ENCODE assay signal across 12 cellular contexts in the genomic region with DNA sequence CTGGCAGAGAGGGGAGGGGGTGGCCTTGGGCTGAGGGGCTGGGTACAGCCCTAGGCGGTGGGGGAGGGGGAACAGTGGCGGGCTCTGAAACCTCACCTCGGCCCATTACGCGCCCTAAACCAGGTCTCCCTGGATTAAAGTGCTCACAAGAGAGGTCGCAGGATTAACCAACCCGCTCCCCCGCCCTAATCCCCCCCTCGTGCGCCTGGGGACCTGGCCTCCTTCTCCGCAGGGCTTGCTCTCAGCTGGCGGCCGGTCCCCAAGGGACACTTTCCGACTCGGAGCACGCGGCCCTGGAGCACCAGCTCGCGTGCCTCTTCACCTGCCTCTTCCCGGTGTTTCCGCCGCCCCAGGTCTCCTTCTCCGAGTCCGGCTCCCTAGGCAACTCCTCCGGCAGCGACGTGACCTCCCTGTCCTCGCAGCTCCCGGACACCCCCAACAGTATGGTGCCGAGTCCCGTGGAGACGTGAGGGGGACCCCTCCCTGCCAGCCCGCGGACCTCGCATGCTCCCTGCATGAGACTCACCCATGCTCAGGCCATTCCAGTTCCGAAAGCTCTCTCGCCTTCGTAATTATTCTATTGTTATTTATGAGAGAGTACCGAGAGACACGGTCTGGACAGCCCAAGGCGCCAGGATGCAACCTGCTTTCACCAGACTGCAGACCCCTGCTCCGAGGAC. TPM values are rescaled to one million over a fixed set of nuclear protein-coding genes. Genes with fewer than 3 reads are reported as not detected.
DNase-seq lines count a peak whose midpoint lies in the region; ATAC-seq and TF ChIP-seq lines count a peak whose summit lies in the region.
"Had no signal": no experiment of that assay in that cellular context is flagged by ENCODE, and none has a peak within 500 bp of the region (broad histone marks: within the 10 kb centered on the region; RNA-seq: fewer than 3 reads in every experiment).

No MANE protein-coding gene starts in this region.

- no peak for TF ChIP-seq EP300 in transverse colon (IDR thresholded peaks at IDR 0.05; ENCODE audit: low read depth)

- peak overlapping the region; percentile 50 for H3K4me3 ChIP-seq in lower lobe of right lung
- H3K4me3 ChIP-seq in transverse colon, result peak overlapping the region in 3 of 4 donors; percentile 20 to 56 (median 28)

- no peak for TF ChIP-seq CTCF in lower lobe of right lung (IDR thresholded peaks at IDR 0.05)
- no peak for TF ChIP-seq CTCF in transverse colon (IDR thresholded peaks at IDR 0.05)

- no peaks in the 10 kb centered on the region for H3K9me3 Mint-ChIP-seq in activated naive CD4-positive, alpha-beta T cell treated with anti-CD3 and anti-CD28 coated beads for 36 hours
- no peaks in the 10 kb centered on the region for H3K9me3 Mint-ChIP-seq in activated T-helper 2 cell treated with anti-CD3 and anti-CD28 coated beads, Interferon-gamma antibody, Interleukin-2, Interleukin-4, amounts not matched to agents 10 μg/mL and 5 μg/mL and 100 μg/mL, durations not matched to agents 14 hours and 24 hours and 36 hours

- intact Hi-C loops in activated naive CD4-positive, alpha-beta T cell treated with anti-CD3 and anti-CD28 coated beads for 36 hours (cut with micrococcal nuclease), result loop anchor here (5.0 kb wide), 1 partner anchor 49 kb away; no protein-coding TSS in a partner anchor
- intact Hi-C loops in activated T-helper 2 cell treated with anti-CD3 and anti-CD28 coated beads, Interferon-gamma antibody, Interleukin-2, Interleukin-4, amounts not matched to agents 10 μg/mL and 5 μg/mL and 100 μg/mL, durations not matched to agents 14 hours and 24 hours and 36 hours (cut with micrococcal nuclease), result loop anchor here (5.0 kb wide), 1 partner anchor 284 kb away; the partner anchor contains the start of gene TMEM266
- intact Hi-C loops in lower lobe of right lung (cut with DNase I), result no loop called here
- intact Hi-C loops in transverse colon (cut with DNase I; ENCODE audit: low total_unique reads), result loop anchor here (2.0 kb wide), 1 partner anchor 55 kb away; no protein-coding TSS in a partner anchor

- peaks cover 73% of the 10 kb centered on the region for H3K4me1 ChIP-seq in lower lobe of right lung
- peaks cover 3 to 81% (median 66%) of the 10 kb centered on the region in 4 donors for H3K4me1 ChIP-seq in transverse colon
- H3K4me1 ChIP-seq: parathyroid adenoma had no signal

- no peaks in the 10 kb centered on the region for H3K36me3 ChIP-seq in lower lobe of right lung
- no peaks in the 10 kb centered on the region for H3K36me3 ChIP-seq in transverse colon

- peaks cover 76% of the 10 kb centered on the region for H3K27me3 Mint-ChIP-seq in activated naive CD4-positive, alpha-beta T cell treated with anti-CD3 and anti-CD28 coated beads for 36 hours (ENCODE audit: low read depth)
- peaks cover 78% of the 10 kb centered on the region for H3K27me3 Mint-ChIP-seq in activated T-helper 2 cell treated with anti-CD3 and anti-CD28 coated beads, Interferon-gamma antibody, Interleukin-2, Interleukin-4, amounts not matched to agents 10 μg/mL and 5 μg/mL and 100 μg/mL, durations not matched to agents 14 hours and 24 hours and 36 hours (ENCODE audit: low read depth)

- no peak for DNase-seq in activated naive CD4-positive, alpha-beta T cell treated with anti-CD3 and anti-CD28 coated beads for 36 hours
- DNase-seq in activated naive CD4-positive, alpha-beta T cell treated with Interleukin-2 at 50 U/mL for 16 hours, result no peak
- DNase-seq in activated T-helper 2 cell treated with anti-CD3 and anti-CD28 coated beads, Interferon-gamma antibody, Interleukin-2, Interleukin-4, amounts not matched to agents 10 μg/mL and 5 μg/mL and 100 μg/mL, durations not matched to agents 14 hours and 24 hours and 36 hours (ENCODE audit: low spot score), result no peak
- DNase-seq in lower lobe of right lung (no peak), transverse colon (peak; percentile 43), 8988T (no peak), inferior parietal cortex (ENCODE audit: extremely low spot score) (no peak)
- DNase-seq: Karpas-422 had no signal

- ATAC-seq in lower lobe of right lung (peak; percentile 25), GM21576 (IDR thresholded peaks at IDR 0.05; ENCODE audit: unreplicated experiment) (no peak)

- H3K27ac ChIP-seq in lower lobe of right lung (no peak overlapping the region), transverse colon (no peak overlapping the region)
- H3K27ac ChIP-seq: parathyroid adenoma, VCaP had no signal

- H3K4me3 Mint-ChIP-seq in activated naive CD4-positive, alpha-beta T cell treated with anti-CD3 and anti-CD28 coated beads for 36 hours, result peak overlapping the region; percentile 51
- peak overlapping the region; percentile 38 for H3K4me3 Mint-ChIP-seq in activated T-helper 2 cell treated with anti-CD3 and anti-CD28 coated beads, Interferon-gamma antibody, Interleukin-2, Interleukin-4, amounts not matched to agents 10 μg/mL and 5 μg/mL and 100 μg/mL, durations not matched to agents 14 hours and 24 hours and 36 hours (ENCODE audit: low read depth)

- H3K27me3 ChIP-seq in lower lobe of right lung (ENCODE audit: low read depth), result peaks cover 100% of the 10 kb centered on the region
- peaks cover 99% of the 10 kb centered on the region for H3K27me3 ChIP-seq in transverse colon

- peaks cover 1% of the 10 kb centered on the region for H3K36me3 Mint-ChIP-seq in activated naive CD4-positive, alpha-beta T cell treated with anti-CD3 and anti-CD28 coated beads for 36 hours (ENCODE audit: low read depth)
- H3K36me3 Mint-ChIP-seq in activated T-helper 2 cell treated with anti-CD3 and anti-CD28 coated beads, Interferon-gamma antibody, Interleukin-2, Interleukin-4, amounts not matched to agents 10 μg/mL and 5 μg/mL and 100 μg/mL, durations not matched to agents 14 hours and 24 hours and 36 hours (ENCODE audit: low read depth), result peaks cover 24% of the 10 kb centered on the region

- WGBS in transverse colon (ENCODE audit: low coverage in 1 of 2), 2 donors, result 30 to 34% methylated on average over 7 to 42 of the region's 42 CpGs

- TF ChIP-seq POLR2A in transverse colon (IDR thresholded peaks at IDR 0.05), result no peak

- H3K9me3 ChIP-seq in lower lobe of right lung (no peaks in the 10 kb centered on the region), transverse colon (no peaks in the 10 kb centered on the region)

- CTCF ChIA-PET in activated naive CD4-positive, alpha-beta T cell treated with anti-CD3 and anti-CD28 coated beads for 36 hours (lab: Charles Lee), result interaction anchor here (0.9 kb wide), 2 partner anchors 151 to 446 kb away, joined by 3 read pairs; no protein-coding TSS in a partner anchor

- H3K4me1 Mint-ChIP-seq in activated naive CD4-positive, alpha-beta T cell treated with anti-CD3 and anti-CD28 coated beads for 36 hours (ENCODE audit: low read depth), result peaks cover 48% of the 10 kb centered on the region
- H3K4me1 Mint-ChIP-seq in activated T-helper 2 cell treated with anti-CD3 and anti-CD28 coated beads, Interferon-gamma antibody, Interleukin-2, Interleukin-4, amounts not matched to agents 10 μg/mL and 5 μg/mL and 100 μg/mL, durations not matched to agents 14 hours and 24 hours and 36 hours (ENCODE audit: low read depth), result peaks cover 40% of the 10 kb centered on the region

- no peak overlapping the region for H3K27ac Mint-ChIP-seq in activated naive CD4-positive, alpha-beta T cell treated with anti-CD3 and anti-CD28 coated beads for 36 hours
- no peak overlapping the region for H3K27ac Mint-ChIP-seq in activated T-helper 2 cell treated with anti-CD3 and anti-CD28 coated beads, Interferon-gamma antibody, Interleukin-2, Interleukin-4, amounts not matched to agents 10 μg/mL and 5 μg/mL and 100 μg/mL, durations not matched to agents 14 hours and 24 hours and 36 hours

- in situ Hi-C loops in transverse colon (cut with MboI; ENCODE audit: low pct_ligation_motif_present in 1 of 4, low pct_unique_long_range_greater_than_20kb in 1 of 4, low sequenced_read_pairs in 3 of 4), result loop anchor here in 1 of 4 donors (25.0 kb wide), 1 partner anchor 154 kb away; no protein-coding TSS in a partner anchor

RNA-seq across cellular contexts. Expression of gene ISL2, which starts 4.9 kb away (rescaled TPM):
- total RNA-seq in activated naive CD4-positive, alpha-beta T cell treated with anti-CD3 and anti-CD28 coated beads for 36 hours, result not detected
- 1.4 and 1.8 TPM in 2 replicates for total RNA-seq in activated T-helper 2 cell treated with anti-CD3 and anti-CD28 coated beads, Interferon-gamma antibody, Interleukin-2, Interleukin-4, amounts not matched to agents 10 μg/mL and 5 μg/mL and 100 μg/mL, durations not matched to agents 14 hours and 24 hours and 36 hours
- total RNA-seq in lower lobe of right lung (0.38 TPM), transverse colon (1 to 10 TPM in 2 of 4 donors, not detected in 2; 1.3 to 1.4 TPM)
- total RNA-seq: temporal lobe had no signal

RNA-seq across cellular contexts. Expression of gene ETFA, which starts 30.2 kb away (rescaled TPM):
- total RNA-seq in activated naive CD4-positive, alpha-beta T cell treated with anti-CD3 and anti-CD28 coated beads for 36 hours, result 100 to 1,000 TPM; 158 to 166 TPM
- total RNA-seq in activated T-helper 2 cell treated with anti-CD3 and anti-CD28 coated beads, Interferon-gamma antibody, Interleukin-2, Interleukin-4, amounts not matched to agents 10 μg/mL and 5 μg/mL and 100 μg/mL, durations not matched to agents 14 hours and 24 hours and 36 hours, result 157 and 160 TPM in 2 replicates
- total RNA-seq in lower lobe of right lung (81.2 TPM), transverse colon (100 to 1,000 TPM in 3 of 4 donors, 10 to 100 TPM in 1; 65.8 to 195 (median 159) TPM)
